8 cellular contexts compared by ENCODE assay signal in the genomic region with DNA sequence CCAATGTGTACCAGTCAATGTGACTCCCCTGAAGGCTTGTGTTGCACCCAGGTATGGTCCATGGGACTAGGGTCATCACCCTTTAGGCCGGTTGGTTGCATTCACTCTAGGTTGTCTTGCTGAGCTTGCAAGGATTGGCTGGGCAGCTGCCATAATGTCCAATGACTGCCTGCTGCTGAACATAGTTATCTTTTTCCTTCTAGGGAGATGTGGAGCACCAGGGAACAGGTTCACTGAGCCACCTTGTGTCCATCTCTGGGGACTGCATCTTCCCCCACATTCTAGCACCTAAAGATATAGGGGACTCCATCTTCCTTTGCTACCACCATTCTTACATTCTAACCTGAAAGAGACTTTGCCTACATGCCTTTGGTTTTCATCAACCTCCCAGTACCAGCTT.
DNase-seq lines count a peak whose midpoint lies in the region; ATAC-seq and TF ChIP-seq lines count a peak whose summit lies in the region.

No MANE protein-coding gene starts in this region.

- in situ Hi-C loops in KBM-7 (cut with MboI; ENCODE audit: low pct_unique_long_range_greater_than_20kb, low sequenced_read_pairs): no loop called here

- DNase-seq in GM23338 (ENCODE audit: low spot score) (peak; percentile 63), KBM-7 (peak; percentile 81), RKO (ENCODE audit: low spot score) (peak; percentile 70), iPS DF 4.7 (ENCODE audit: extremely low read depth, low spot score) (peak; percentile 46), spleen (peak; percentile 73), cortex of kidney (lab: John Stamatoyannopoulos, UW) (no peak)
- peak; percentile 33 for DNase-seq in activated naive CD8-positive, alpha-beta T cell treated with anti-CD3 and anti-CD28 coated beads for 36 hours

- no peaks in the 10 kb centered on the region for H3K9me3 Mint-ChIP-seq in GM23338
- peaks cover 3% of the 10 kb centered on the region for H3K9me3 Mint-ChIP-seq in activated naive CD8-positive, alpha-beta T cell treated with anti-CD3 and anti-CD28 coated beads for 36 hours

- H3K4me3 Mint-ChIP-seq in GM23338: no peak overlapping the region
- no peak overlapping the region for H3K4me3 Mint-ChIP-seq in activated naive CD8-positive, alpha-beta T cell treated with anti-CD3 and anti-CD28 coated beads for 36 hours

- H3K4me3 ChIP-seq in GM12875 (ENCODE audit: low read depth, low read length): no peak overlapping the region
- no peak overlapping the region for H3K4me3 ChIP-seq in GM23338
- H3K4me3 ChIP-seq in spleen: no peak overlapping the region

- H3K36me3 Mint-ChIP-seq in GM23338 (ENCODE audit: low read depth): no peaks in the 10 kb centered on the region
- H3K36me3 Mint-ChIP-seq in activated naive CD8-positive, alpha-beta T cell treated with anti-CD3 and anti-CD28 coated beads for 36 hours: no peaks in the 10 kb centered on the region

- 60 to 86% (median 78%) methylated on average over 1 of the region's 1 CpG for WGBS in spleen, 5 donors

- no peak overlapping the region for H3K27ac ChIP-seq in GM23338 (ENCODE audit: low read depth)
- peak overlapping the region in 1 of 8 donors; percentile 57 for H3K27ac ChIP-seq in spleen

- TF ChIP-seq CTCF in GM12875 (IDR thresholded peaks at IDR 0.05; ENCODE audit: borderline replicate concordance, insufficient read depth, low read depth, low read length) (peak; percentile 75), GM23338 (conservative IDR thresholded peaks at IDR 0.05; ENCODE audit: low read depth in 2 of 2) (peak; percentile 65 to 82), spleen (IDR thresholded peaks at IDR 0.05 in 8 of 11, conservative IDR thresholded peaks at IDR 0.05 in 3 of 11) (peak; percentile 11 to 71 (median 58))

- peaks cover 2% of the 10 kb centered on the region for H3K27me3 Mint-ChIP-seq in GM23338 (ENCODE audit: insufficient read depth, low read depth, poor library complexity)
- no peaks in the 10 kb centered on the region for H3K27me3 Mint-ChIP-seq in activated naive CD8-positive, alpha-beta T cell treated with anti-CD3 and anti-CD28 coated beads for 36 hours

- H3K27ac Mint-ChIP-seq in GM23338: no peak overlapping the region
- H3K27ac Mint-ChIP-seq in activated naive CD8-positive, alpha-beta T cell treated with anti-CD3 and anti-CD28 coated beads for 36 hours: no peak overlapping the region

- peak; percentile 85 for ATAC-seq in GM23338

- H3K9me3 ChIP-seq in spleen: no peaks in the 10 kb centered on the region

- no peaks in the 10 kb centered on the region for H3K4me1 ChIP-seq in GM23338 (ENCODE audit: insufficient read depth)
- H3K4me1 ChIP-seq in spleen: peaks cover 14 to 57% (median 35%) of the 10 kb centered on the region in 6 donors

- H3K27me3 ChIP-seq in GM23338 (ENCODE audit: insufficient read depth): no peaks in the 10 kb centered on the region
- no peaks in the 10 kb centered on the region for H3K27me3 ChIP-seq in spleen (replicated peaks in 1 of 7)

- intact Hi-C loops in spleen (cut with DNase I; ENCODE audit: low total_unique reads): loop anchor here (10.0 kb wide), 1 partner anchor 723 kb away; no protein-coding TSS in a partner anchor

- H3K4me2 ChIP-seq in GM23338: no peak overlapping the region

- H4K20me1 ChIP-seq in GM23338 (replicated peaks; ENCODE audit: insufficient read depth): no peaks in the 10 kb centered on the region

- H3K4me1 Mint-ChIP-seq in GM23338: peaks cover 4% of the 10 kb centered on the region
- peaks cover 13% of the 10 kb centered on the region for H3K4me1 Mint-ChIP-seq in activated naive CD8-positive, alpha-beta T cell treated with anti-CD3 and anti-CD28 coated beads for 36 hours

- no peaks in the 10 kb centered on the region for H3K9me2 ChIP-seq in GM23338 (ENCODE audit: insufficient read depth)

- TF ChIP-seq POLR2A in spleen (IDR thresholded peaks at IDR 0.05): no peak

- no peaks in the 10 kb centered on the region for H3K79me2 ChIP-seq in GM23338 (replicated peaks; ENCODE audit: insufficient read depth)

- H2AFZ ChIP-seq in GM23338: no peak overlapping the region

- no peaks in the 10 kb centered on the region for H3K36me3 ChIP-seq in GM23338 (ENCODE audit: insufficient read depth)
- H3K36me3 ChIP-seq in spleen: no peaks in the 10 kb centered on the region

- no peaks in the 10 kb centered on the region for H3F3A ChIP-seq in GM23338 (replicated peaks; ENCODE audit: low read depth)

TF ChIP-seq in GM23338, 12 proteins besides CTCF, POLR2A, EP300 and RAD21 (continues in another document):
- TF ChIP-seq NANOG (IDR thresholded peaks at IDR 0.05; ENCODE audit: borderline replicate concordance): no peak
- TF ChIP-seq ZNF331 (CRISPR knock-in tag; IDR thresholded peaks at IDR 0.05; ENCODE audit: low read depth): no peak
- no peak for TF ChIP-seq STAT1 (IDR thresholded peaks at IDR 0.05; ENCODE audit: unreplicated experiment)
- TF ChIP-seq CREB1 (CRISPR knock-in tag; IDR thresholded peaks at IDR 0.05; ENCODE audit: low read depth): no peak
- TF ChIP-seq EZH2 (IDR thresholded peaks at IDR 0.05; ENCODE audit: low read depth, unreplicated experiment): no peak
- TF ChIP-seq, protein P1, sequence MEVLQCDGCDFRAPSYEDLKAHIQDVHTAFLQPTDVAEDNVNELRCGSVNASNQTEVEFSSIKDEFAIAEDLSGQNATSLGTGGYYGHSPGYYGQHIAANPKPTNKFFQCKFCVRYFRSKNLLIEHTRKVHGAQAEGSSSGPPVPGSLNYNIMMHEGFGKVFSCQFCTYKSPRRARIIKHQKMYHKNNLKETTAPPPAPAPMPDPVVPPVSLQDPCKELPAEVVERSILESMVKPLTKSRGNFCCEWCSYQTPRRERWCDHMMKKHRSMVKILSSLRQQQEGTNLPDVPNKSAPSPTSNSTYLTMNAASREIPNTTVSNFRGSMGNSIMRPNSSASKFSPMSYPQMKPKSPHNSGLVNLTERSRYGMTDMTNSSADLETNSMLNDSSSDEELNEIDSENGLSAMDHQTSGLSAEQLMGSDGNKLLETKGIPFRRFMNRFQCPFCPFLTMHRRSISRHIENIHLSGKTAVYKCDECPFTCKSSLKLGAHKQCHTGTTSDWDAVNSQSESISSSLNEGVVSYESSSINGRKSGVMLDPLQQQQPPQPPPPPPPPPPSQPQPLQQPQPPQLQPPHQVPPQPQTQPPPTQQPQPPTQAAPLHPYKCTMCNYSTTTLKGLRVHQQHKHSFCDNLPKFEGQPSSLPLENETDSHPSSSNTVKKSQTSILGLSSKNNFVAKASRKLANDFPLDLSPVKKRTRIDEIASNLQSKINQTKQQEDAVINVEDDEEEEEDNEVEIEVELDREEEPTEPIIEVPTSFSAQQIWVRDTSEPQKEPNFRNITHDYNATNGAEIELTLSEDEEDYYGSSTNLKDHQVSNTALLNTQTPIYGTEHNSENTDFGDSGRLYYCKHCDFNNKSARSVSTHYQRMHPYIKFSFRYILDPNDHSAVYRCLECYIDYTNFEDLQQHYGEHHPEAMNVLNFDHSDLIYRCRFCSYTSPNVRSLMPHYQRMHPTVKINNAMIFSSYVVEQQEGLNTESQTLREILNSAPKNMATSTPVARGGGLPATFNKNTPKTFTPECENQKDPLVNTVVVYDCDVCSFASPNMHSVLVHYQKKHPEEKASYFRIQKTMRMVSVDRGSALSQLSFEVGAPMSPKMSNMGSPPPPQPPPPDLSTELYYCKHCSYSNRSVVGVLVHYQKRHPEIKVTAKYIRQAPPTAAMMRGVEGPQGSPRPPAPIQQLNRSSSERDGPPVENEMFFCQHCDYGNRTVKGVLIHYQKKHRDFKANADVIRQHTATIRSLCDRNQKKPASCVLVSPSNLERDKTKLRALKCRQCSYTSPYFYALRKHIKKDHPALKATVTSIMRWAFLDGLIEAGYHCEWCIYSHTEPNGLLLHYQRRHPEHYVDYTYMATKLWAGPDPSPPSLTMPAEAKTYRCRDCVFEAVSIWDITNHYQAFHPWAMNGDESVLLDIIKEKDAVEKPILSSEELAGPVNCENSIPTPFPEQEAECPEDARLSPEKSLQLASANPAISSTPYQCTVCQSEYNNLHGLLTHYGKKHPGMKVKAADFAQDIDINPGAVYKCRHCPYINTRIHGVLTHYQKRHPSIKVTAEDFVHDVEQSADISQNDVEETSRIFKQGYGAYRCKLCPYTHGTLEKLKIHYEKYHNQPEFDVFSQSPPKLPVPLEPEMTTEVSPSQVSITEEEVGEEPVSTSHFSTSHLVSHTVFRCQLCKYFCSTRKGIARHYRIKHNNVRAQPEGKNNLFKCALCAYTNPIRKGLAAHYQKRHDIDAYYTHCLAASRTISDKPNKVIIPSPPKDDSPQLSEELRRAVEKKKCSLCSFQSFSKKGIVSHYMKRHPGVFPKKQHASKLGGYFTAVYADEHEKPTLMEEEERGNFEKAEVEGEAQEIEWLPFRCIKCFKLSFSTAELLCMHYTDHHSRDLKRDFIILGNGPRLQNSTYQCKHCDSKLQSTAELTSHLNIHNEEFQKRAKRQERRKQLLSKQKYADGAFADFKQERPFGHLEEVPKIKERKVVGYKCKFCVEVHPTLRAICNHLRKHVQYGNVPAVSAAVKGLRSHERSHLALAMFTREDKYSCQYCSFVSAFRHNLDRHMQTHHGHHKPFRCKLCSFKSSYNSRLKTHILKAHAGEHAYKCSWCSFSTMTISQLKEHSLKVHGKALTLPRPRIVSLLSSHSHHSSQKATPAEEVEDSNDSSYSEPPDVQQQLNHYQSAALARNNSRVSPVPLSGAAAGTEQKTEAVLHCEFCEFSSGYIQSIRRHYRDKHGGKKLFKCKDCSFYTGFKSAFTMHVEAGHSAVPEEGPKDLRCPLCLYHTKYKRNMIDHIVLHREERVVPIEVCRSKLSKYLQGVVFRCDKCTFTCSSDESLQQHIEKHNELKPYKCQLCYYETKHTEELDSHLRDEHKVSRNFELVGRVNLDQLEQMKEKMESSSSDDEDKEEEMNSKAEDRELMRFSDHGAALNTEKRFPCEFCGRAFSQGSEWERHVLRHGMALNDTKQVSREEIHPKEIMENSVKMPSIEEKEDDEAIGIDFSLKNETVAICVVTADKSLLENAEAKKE (CRISPR knock-in tag; IDR thresholded peaks at IDR 0.05): no peak
